2 cellular contexts compared by ENCODE assay signal in the genomic region with DNA sequence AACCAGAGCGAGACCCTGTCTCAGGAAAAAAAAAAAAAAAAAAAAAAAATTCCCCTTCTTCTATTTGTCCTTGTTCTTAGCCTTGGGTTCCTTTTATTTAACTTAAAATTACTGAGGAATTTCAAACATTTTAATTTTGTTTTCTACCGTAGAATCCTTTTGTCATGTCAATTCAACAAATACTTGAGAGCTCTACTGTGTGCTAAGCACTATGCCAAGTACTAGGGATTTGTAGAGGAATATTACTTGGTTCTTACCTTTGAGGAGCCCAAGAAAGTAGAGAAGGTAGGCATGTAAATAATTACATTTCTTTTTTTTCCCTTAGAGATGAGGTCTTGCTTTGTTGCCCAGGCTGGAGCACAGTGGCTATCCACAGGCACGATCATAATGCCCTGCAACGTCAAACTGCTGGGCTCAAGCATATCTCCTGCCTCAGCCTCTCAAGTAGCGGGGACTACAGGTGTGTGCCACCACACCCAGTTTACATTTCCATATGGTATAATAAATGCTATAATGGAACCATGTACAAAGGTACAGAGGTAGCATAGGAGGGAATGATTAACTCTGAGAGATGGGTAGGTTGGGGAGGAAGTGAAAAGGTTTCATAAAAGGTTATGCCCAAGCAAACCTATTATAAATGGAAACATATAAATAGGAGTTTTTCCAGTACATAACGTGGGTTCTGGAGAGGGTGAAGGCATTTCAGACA.
TF ChIP-seq lines count a peak whose summit lies in the region.

No MANE protein-coding gene starts in this region.

TF ChIP-seq in GM23338, 12 proteins besides CTCF, POLR2A, EP300 and RAD21 (continues in another document):
- no peak for TF ChIP-seq EZH2phosphoT487 (IDR thresholded peaks at IDR 0.05; ENCODE audit: unreplicated experiment)
- no peak for TF ChIP-seq POLR2AphosphoS5 (IDR thresholded peaks at IDR 0.05; ENCODE audit: low read depth)
- TF ChIP-seq, protein P1, sequence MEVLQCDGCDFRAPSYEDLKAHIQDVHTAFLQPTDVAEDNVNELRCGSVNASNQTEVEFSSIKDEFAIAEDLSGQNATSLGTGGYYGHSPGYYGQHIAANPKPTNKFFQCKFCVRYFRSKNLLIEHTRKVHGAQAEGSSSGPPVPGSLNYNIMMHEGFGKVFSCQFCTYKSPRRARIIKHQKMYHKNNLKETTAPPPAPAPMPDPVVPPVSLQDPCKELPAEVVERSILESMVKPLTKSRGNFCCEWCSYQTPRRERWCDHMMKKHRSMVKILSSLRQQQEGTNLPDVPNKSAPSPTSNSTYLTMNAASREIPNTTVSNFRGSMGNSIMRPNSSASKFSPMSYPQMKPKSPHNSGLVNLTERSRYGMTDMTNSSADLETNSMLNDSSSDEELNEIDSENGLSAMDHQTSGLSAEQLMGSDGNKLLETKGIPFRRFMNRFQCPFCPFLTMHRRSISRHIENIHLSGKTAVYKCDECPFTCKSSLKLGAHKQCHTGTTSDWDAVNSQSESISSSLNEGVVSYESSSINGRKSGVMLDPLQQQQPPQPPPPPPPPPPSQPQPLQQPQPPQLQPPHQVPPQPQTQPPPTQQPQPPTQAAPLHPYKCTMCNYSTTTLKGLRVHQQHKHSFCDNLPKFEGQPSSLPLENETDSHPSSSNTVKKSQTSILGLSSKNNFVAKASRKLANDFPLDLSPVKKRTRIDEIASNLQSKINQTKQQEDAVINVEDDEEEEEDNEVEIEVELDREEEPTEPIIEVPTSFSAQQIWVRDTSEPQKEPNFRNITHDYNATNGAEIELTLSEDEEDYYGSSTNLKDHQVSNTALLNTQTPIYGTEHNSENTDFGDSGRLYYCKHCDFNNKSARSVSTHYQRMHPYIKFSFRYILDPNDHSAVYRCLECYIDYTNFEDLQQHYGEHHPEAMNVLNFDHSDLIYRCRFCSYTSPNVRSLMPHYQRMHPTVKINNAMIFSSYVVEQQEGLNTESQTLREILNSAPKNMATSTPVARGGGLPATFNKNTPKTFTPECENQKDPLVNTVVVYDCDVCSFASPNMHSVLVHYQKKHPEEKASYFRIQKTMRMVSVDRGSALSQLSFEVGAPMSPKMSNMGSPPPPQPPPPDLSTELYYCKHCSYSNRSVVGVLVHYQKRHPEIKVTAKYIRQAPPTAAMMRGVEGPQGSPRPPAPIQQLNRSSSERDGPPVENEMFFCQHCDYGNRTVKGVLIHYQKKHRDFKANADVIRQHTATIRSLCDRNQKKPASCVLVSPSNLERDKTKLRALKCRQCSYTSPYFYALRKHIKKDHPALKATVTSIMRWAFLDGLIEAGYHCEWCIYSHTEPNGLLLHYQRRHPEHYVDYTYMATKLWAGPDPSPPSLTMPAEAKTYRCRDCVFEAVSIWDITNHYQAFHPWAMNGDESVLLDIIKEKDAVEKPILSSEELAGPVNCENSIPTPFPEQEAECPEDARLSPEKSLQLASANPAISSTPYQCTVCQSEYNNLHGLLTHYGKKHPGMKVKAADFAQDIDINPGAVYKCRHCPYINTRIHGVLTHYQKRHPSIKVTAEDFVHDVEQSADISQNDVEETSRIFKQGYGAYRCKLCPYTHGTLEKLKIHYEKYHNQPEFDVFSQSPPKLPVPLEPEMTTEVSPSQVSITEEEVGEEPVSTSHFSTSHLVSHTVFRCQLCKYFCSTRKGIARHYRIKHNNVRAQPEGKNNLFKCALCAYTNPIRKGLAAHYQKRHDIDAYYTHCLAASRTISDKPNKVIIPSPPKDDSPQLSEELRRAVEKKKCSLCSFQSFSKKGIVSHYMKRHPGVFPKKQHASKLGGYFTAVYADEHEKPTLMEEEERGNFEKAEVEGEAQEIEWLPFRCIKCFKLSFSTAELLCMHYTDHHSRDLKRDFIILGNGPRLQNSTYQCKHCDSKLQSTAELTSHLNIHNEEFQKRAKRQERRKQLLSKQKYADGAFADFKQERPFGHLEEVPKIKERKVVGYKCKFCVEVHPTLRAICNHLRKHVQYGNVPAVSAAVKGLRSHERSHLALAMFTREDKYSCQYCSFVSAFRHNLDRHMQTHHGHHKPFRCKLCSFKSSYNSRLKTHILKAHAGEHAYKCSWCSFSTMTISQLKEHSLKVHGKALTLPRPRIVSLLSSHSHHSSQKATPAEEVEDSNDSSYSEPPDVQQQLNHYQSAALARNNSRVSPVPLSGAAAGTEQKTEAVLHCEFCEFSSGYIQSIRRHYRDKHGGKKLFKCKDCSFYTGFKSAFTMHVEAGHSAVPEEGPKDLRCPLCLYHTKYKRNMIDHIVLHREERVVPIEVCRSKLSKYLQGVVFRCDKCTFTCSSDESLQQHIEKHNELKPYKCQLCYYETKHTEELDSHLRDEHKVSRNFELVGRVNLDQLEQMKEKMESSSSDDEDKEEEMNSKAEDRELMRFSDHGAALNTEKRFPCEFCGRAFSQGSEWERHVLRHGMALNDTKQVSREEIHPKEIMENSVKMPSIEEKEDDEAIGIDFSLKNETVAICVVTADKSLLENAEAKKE (CRISPR knock-in tag; IDR thresholded peaks at IDR 0.05) = no peak
- no peak for TF ChIP-seq STAT1 (IDR thresholded peaks at IDR 0.05; ENCODE audit: unreplicated experiment)
- TF ChIP-seq, protein P2, sequence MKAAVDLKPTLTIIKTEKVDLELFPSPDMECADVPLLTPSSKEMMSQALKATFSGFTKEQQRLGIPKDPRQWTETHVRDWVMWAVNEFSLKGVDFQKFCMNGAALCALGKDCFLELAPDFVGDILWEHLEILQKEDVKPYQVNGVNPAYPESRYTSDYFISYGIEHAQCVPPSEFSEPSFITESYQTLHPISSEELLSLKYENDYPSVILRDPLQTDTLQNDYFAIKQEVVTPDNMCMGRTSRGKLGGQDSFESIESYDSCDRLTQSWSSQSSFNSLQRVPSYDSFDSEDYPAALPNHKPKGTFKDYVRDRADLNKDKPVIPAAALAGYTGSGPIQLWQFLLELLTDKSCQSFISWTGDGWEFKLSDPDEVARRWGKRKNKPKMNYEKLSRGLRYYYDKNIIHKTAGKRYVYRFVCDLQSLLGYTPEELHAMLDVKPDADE (IDR thresholded peaks at IDR 0.05) = no peak
- no peak for TF ChIP-seq EZH2 (IDR thresholded peaks at IDR 0.05; ENCODE audit: low read depth, unreplicated experiment)
- TF ChIP-seq CREB1 (CRISPR knock-in tag; IDR thresholded peaks at IDR 0.05; ENCODE audit: low read depth) = no peak
- TF ChIP-seq JUNB (IDR thresholded peaks at IDR 0.05; ENCODE audit: unreplicated experiment) = no peak

TF ChIP-seq in H1, 55 proteins besides CTCF, POLR2A, EP300 and RAD21:
- TF ChIP-seq, protein P3, sequence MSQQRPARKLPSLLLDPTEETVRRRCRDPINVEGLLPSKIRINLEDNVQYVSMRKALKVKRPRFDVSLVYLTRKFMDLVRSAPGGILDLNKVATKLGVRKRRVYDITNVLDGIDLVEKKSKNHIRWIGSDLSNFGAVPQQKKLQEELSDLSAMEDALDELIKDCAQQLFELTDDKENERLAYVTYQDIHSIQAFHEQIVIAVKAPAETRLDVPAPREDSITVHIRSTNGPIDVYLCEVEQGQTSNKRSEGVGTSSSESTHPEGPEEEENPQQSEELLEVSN (IDR thresholded peaks at IDR 0.05) = no peak
- TF ChIP-seq SP2 (IDR thresholded peaks at IDR 0.05; ENCODE audit: low read length) (no peak), SRF (IDR thresholded peaks at IDR 0.05; ENCODE audit: low read depth, low read length) (no peak), TEAD4 (IDR thresholded peaks at IDR 0.05; ENCODE audit: low read depth, low read length) (no peak)
TF ChIP-seq in H1: peak in this region for 0.
